Comparison of ENCODE assay signal across 23 cellular contexts in genomic region chr2:130346741-130347066, GRCh38.
"Had no signal": no experiment of that assay in that cellular context is flagged by ENCODE, and none has a peak within 500 bp of the region (broad histone marks: within the 10 kb centered on the region; RNA-seq: fewer than 3 reads in every experiment).

No MANE protein-coding gene starts in this region.

- H3K36me3 ChIP-seq: uterus had no signal

- H3K4me3 ChIP-seq: body of pancreas, colonic mucosa, heart left ventricle, lung, suprapubic skin, transverse colon, uterus had no signal

- H3K27ac ChIP-seq: body of pancreas, colonic mucosa, foreskin keratinocyte, heart left ventricle, suprapubic skin, transverse colon, uterus had no signal

- H3K9me3 ChIP-seq: body of pancreas, colonic mucosa, heart left ventricle, suprapubic skin, transverse colon, uterus had no signal

- H3K27me3 Mint-ChIP-seq: activated CD4-positive, alpha-beta T cell treated with anti-CD3 and anti-CD28 coated beads for 36 hours; activated CD8-positive, alpha-beta memory T cell treated with anti-CD3 and anti-CD28 coated beads, Interleukin-2, amount 10 ng/mL, durations not matched to agents 7 days and 5 days; activated naive CD8-positive, alpha-beta T cell treated with anti-CD3 and anti-CD28 coated beads, Interleukin-2, amount 10 ng/mL, durations not matched to agents 7 days and 5 days had no signal

- H3K4me1 ChIP-seq: foreskin keratinocyte had no signal

- DNase-seq: activated CD4-positive, alpha-beta T cell treated with anti-CD3 and anti-CD28 coated beads for 36 hours; activated CD4-positive, alpha-beta T cell treated with anti-CD3 and anti-CD28 coated beads, Interleukin-2, amount 50 U/mL, for 48 hours; activated CD8-positive, alpha-beta memory T cell treated with anti-CD3 and anti-CD28 coated beads, Interleukin-2, amount 10 ng/mL, durations not matched to agents 7 days and 5 days; activated gamma-delta T cell; activated naive CD8-positive, alpha-beta T cell treated with anti-CD3 and anti-CD28 coated beads, Interleukin-2, amount 10 ng/mL, durations not matched to agents 7 days and 5 days; activated T-cell treated with anti-CD3 and anti-CD28 coated beads, Interleukin-2, amount 50 U/mL, for 1 hour; body of pancreas; colonic mucosa; foreskin keratinocyte; heart left ventricle; kidney; occipital lobe; retina; stimulated activated CD4-positive, alpha-beta T cell treated with anti-CD3 and anti-CD28 coated beads, Interleukin-2, amount 100 ng/mL, for 24 hours; stimulated activated naive CD8-positive, alpha-beta T cell treated with anti-CD3 and anti-CD28 coated beads, Interleukin-15, Interleukin-2, amounts not matched to agents 100 U/mL and 50 U/mL, for 24 hours; transverse colon; uterus had no signal

- H3K9me3 Mint-ChIP-seq: activated naive CD8-positive, alpha-beta T cell treated with anti-CD3 and anti-CD28 coated beads, Interleukin-2, amount 10 ng/mL, durations not matched to agents 7 days and 5 days; mesothelial cell of epicardium; nephron; WTC11 had no signal

- H3K27me3 ChIP-seq: body of pancreas, colonic mucosa, foreskin keratinocyte, heart left ventricle, suprapubic skin, transverse colon, uterus had no signal

- ATAC-seq: activated CD4-positive, alpha-beta T cell treated with anti-CD3 and anti-CD28 coated beads for 36 hours; activated CD8-positive, alpha-beta memory T cell treated with anti-CD3 and anti-CD28 coated beads, Interleukin-2, amount 10 ng/mL, durations not matched to agents 7 days and 5 days; body of pancreas; foreskin keratinocyte; heart left ventricle; left lobe of liver; stimulated activated naive CD8-positive, alpha-beta T cell treated with anti-CD3 and anti-CD28 coated beads, Interleukin-15, Interleukin-2, amounts not matched to agents 100 U/mL and 50 U/mL, for 24 hours; WTC11 had no signal

- H3K27ac Mint-ChIP-seq: activated CD8-positive, alpha-beta memory T cell treated with anti-CD3 and anti-CD28 coated beads, Interleukin-2, amount 10 ng/mL, durations not matched to agents 7 days and 5 days; activated naive CD8-positive, alpha-beta T cell treated with anti-CD3 and anti-CD28 coated beads, Interleukin-2, amount 10 ng/mL, durations not matched to agents 7 days and 5 days; mesothelial cell of epicardium; nephron; WTC11 had no signal

- FAIRE-seq: kidney had no signal

- H3K4me3 Mint-ChIP-seq: activated CD4-positive, alpha-beta T cell treated with anti-CD3 and anti-CD28 coated beads for 36 hours; activated CD8-positive, alpha-beta memory T cell treated with anti-CD3 and anti-CD28 coated beads, Interleukin-2, amount 10 ng/mL, durations not matched to agents 7 days and 5 days; activated naive CD8-positive, alpha-beta T cell treated with anti-CD3 and anti-CD28 coated beads, Interleukin-2, amount 10 ng/mL, durations not matched to agents 7 days and 5 days; mesothelial cell of epicardium; WTC11 had no signal
